Comparison of ENCODE assay signal across 10 cellular contexts in genomic region chr7:12719141-12719919, GRCh38. TPM values are rescaled to one million over a fixed set of nuclear protein-coding genes. Genes with fewer than 3 reads are reported as not detected.
DNase-seq lines count a peak whose midpoint lies in the region; ATAC-seq and TF ChIP-seq lines count a peak whose summit lies in the region.
"Had no signal": no experiment of that assay in that cellular context is flagged by ENCODE, and none has a peak within 500 bp of the region (broad histone marks: within the 10 kb centered on the region; RNA-seq: fewer than 3 reads in every experiment).

No MANE protein-coding gene starts in this region.

- peak overlapping the region; percentile 73 for H3K27ac Mint-ChIP-seq in osteocyte (ENCODE audit: unreplicated experiment)

- DNase-seq in CD1c-positive myeloid dendritic cell (ENCODE audit: extremely low spot score) = peak; percentile 34
- peak; percentile 73 for DNase-seq in MV-4-11 (lab: John Stamatoyannopoulos, UW)
- DNase-seq in dedifferentiated amniotic fluid mesenchymal stem cell (ENCODE audit: extremely low spot score) = peak; percentile 54
- no peak for DNase-seq in osteocyte (ENCODE audit: extremely low spot score, unreplicated experiment)
- no peak for DNase-seq in amygdala (lab: John Stamatoyannopoulos, UW)
- DNase-seq in KG1 (lab: John Stamatoyannopoulos, UW) = no peak
- DNase-seq: body of pancreas, naive B cell had no signal

- no peak overlapping the region for H3K4me3 Mint-ChIP-seq in osteocyte (ENCODE audit: unreplicated experiment)
- H3K4me3 Mint-ChIP-seq: naive B cell had no signal

- ATAC-seq in GM18867 (IDR thresholded peaks at IDR 0.05; ENCODE audit: unreplicated experiment) = no peak
- ATAC-seq in GM18858 (IDR thresholded peaks at IDR 0.05; ENCODE audit: unreplicated experiment) = no peak

- no peak for TF ChIP-seq CTCF in osteocyte (IDR thresholded peaks at IDR 0.05)

- no peaks in the 10 kb centered on the region for H3K36me3 Mint-ChIP-seq in osteocyte (ENCODE audit: unreplicated experiment)

- H3K9me3 Mint-ChIP-seq in osteocyte (ENCODE audit: unreplicated experiment) = no peaks in the 10 kb centered on the region

- peaks cover 45% of the 10 kb centered on the region for H3K4me1 Mint-ChIP-seq in osteocyte (ENCODE audit: unreplicated experiment)

- H3K27me3 Mint-ChIP-seq in osteocyte (ENCODE audit: unreplicated experiment) = no peaks in the 10 kb centered on the region
- H3K27me3 Mint-ChIP-seq: naive B cell had no signal

RNA-seq across cellular contexts. Expression of gene ARL4A, which starts 31.9 kb away (rescaled TPM):
- 9.6 and 11.0 TPM in 2 replicates for total RNA-seq in osteocyte

Comparison
In these comparisons a context has a peak if more than half of its experiments do, and no peak if none do; other contexts are left out.
1. DNase-seq: peak in CD1c-positive myeloid dendritic cell (single experiment), MV-4-11 (single experiment) and dedifferentiated amniotic fluid mesenchymal stem cell (single experiment); none in osteocyte (single experiment), amygdala (0 of 56) and KG1 (single experiment).